8 cellular contexts compared by ENCODE assay signal in the genomic region with DNA sequence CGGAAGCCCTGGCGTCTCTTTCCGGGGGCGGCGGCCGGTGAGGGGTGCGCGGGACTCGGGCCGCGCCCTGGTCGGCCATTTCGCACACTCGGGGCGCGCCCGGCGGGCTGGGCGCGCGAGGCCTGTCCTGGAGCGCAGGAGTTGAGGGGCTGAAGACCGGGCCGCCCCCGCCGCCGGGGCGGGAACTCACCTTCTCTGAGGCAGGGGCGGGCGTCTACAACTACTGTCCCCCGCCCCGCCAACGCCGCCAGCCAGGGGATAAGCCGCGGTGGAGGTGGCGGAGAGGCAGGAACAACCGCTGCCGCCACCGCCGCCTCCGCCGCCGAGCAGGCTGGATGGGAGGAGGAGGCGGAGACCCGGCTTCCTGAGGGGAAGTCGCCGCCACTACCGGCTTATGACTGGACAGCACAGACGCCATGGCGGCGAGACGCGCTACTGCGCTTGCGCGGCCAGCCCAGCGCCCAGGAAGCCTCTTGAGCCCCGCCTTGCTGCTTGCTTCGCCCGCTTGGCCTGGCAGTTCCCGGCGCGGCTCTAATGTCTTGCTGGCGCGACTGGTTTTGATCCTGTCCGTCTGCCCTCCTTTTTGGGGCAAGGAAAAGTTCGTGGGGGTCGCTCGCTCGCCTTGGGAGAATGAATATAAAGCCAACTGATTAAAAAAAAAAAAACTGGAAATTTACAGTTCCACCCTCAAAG. TPM values are rescaled to one million over a fixed set of nuclear protein-coding genes. Genes with fewer than 3 reads are reported as not detected.
DNase-seq lines count a peak whose midpoint lies in the region; ATAC-seq and TF ChIP-seq lines count a peak whose summit lies in the region.

A gene (minus strand): TSS at position 348 of the 693 bp plus-strand sequence. CDS start 27,220 bp downstream, outside the sequence.

- intact Hi-C loops in spleen (cut with DNase I; ENCODE audit: low total_unique reads): no loop called here

- H3K27ac ChIP-seq in caudate nucleus (ENCODE audit: low read depth, low read length) (peak within 1 kb of the TSS; percentile 87), spleen (peak within 1 kb of the TSS; percentile 96 to 100 (median 98))

- H3K4me1 ChIP-seq in spleen: peaks cover 15 to 50% (median 39%) of the 10 kb centered on the region in 6 donors

- H3K36me3 ChIP-seq in spleen: no peaks in the 10 kb centered on the region

- TF ChIP-seq POLR2A in spleen (IDR thresholded peaks at IDR 0.05): peak; percentile 80 to 91 (median 87)

- peak; percentile 96 for ATAC-seq in GM19035 (IDR thresholded peaks at IDR 0.05; ENCODE audit: unreplicated experiment)
- ATAC-seq in HG03342 (IDR thresholded peaks at IDR 0.05; ENCODE audit: unreplicated experiment): peak; percentile 91

- TF ChIP-seq CTCF in AG10803 (conservative IDR thresholded peaks at IDR 0.05; ENCODE audit: low read length) (no peak), spleen (IDR thresholded peaks at IDR 0.05 in 8 of 11, conservative IDR thresholded peaks at IDR 0.05 in 3 of 11) (peak in 6 of 11 experiments; percentile 11 to 47 (median 21))

- DNase-seq in AG10803 (ENCODE audit: low read depth) (peak; percentile 96), NCI-H345 treated with DMSO at 0.1 percent for 48 hours (lab: John Stamatoyannopoulos, UW; ENCODE audit: unreplicated experiment) (peak; percentile 89), caudate nucleus (lab: John Stamatoyannopoulos, UW) (peak in 60 of 61 donors; percentile 61 to 97 (median 92)), inferior parietal cortex (ENCODE audit: extremely low spot score) (peak; percentile 96), spleen (peak; percentile 99)
- peak; percentile 78 to 90 (median 86) for DNase-seq in activated CD4-positive, CD25-positive, alpha-beta regulatory T cell (lab: John Stamatoyannopoulos, UW)

- H3K4me3 ChIP-seq in AG10803 (ENCODE audit: low read length): peak within 1 kb of the TSS; percentile 90
- H3K4me3 ChIP-seq in spleen: peak within 1 kb of the TSS; percentile 68 to 89 (median 73)

- no peaks in the 10 kb centered on the region for H3K9me3 ChIP-seq in spleen

- no peaks in the 10 kb centered on the region for H3K27me3 ChIP-seq in spleen (replicated peaks in 1 of 7)

- 0 to 1% (median 1%) methylated on average over 37 to 71 of the region's 71 CpGs for WGBS in spleen, 5 donors

RNA-seq across cellular contexts. Expression of the gene that starts here (rescaled TPM):
- 10 to 100 TPM; 20.4 to 32.8 (median 24.8) TPM for total RNA-seq in spleen
- 10 to 100 TPM; 38.1 to 42.3 (median 40.3) TPM for polyA plus RNA-seq in spleen

Comparison
In these comparisons a context has a peak if more than half of its experiments do, and no peak if none do; other contexts are left out.
1. Peak in every context shown above with its lines: DNase-seq, ATAC-seq, H3K4me3 ChIP-seq and H3K27ac ChIP-seq.